ENCODE assay signal across 1 cellular context in genomic region chr16:23556881-23557778, GRCh38.
TF ChIP-seq lines count a peak whose summit lies in the region.

EARS2 (minus strand) TSS chr16:23557350; CDS start chr16:23557343, 7 bp downstream.
UBFD1 (plus strand) TSS chr16:23557727; CDS start chr16:23557743, 16 bp downstream.

TF ChIP-seq in HCT116, 20 proteins besides CTCF, POLR2A, EP300 and RAD21 (continued from another document):
- TF ChIP-seq ZBTB33 (IDR thresholded peaks at IDR 0.05; ENCODE audit: extremely low read depth, insufficient replicate concordance, low read length) (no peak), ATF3 (IDR thresholded peaks at IDR 0.05) (no peak), ZFX (IDR thresholded peaks at IDR 0.05) (peak; percentile 45), CEBPB (IDR thresholded peaks at IDR 0.05; ENCODE audit: low read depth) (peak; percentile 28; the same call in 1 of the 2 replicates), SIN3A (IDR thresholded peaks at IDR 0.05; ENCODE audit: low read depth) (peak; percentile 18; the same call in 1 of the 2 replicates)
